In the genomic region with DNA sequence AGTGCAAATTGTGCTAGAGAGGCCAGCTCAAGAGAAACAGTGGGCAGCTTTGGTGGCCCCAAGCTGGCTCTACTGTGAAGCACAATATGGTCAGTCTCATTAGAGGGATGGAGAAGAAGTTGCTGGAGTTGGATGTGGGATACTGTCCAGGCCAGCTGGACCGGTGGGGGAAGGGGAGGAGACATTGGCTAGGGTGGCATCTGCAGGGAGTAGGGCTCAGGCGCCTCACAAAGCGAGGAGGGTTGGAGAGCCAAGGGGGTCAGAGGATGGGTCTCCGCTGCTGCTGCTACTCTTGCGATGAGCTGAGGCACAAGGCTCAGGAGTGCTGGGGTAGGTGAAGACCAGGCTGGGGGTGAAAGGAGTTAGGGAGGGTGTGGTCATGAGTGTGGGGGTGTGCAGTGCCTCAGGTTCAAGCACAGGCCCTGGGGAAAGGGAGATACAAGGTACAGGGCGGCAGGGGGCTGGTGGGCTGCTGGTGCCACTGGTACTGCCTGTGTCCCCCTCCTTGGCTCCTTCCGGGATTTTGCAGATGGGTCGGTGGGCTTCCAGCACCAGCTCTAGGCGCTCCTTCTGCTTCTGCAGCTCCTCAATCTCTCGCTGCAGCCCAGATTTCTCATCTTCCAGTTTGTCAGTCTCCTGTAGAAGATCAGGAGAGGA, we compare ENCODE assay signal across 9 cellular contexts. TPM values are rescaled to one million over a fixed set of nuclear protein-coding genes. Genes with fewer than 3 reads are reported as not detected.
DNase-seq lines count a peak whose midpoint lies in the region; ATAC-seq and TF ChIP-seq lines count a peak whose summit lies in the region.
"Had no signal": no experiment of that assay in that cellular context is flagged by ENCODE, and none has a peak within 500 bp of the region (broad histone marks: within the 10 kb centered on the region; RNA-seq: fewer than 3 reads in every experiment).

No MANE protein-coding gene starts in this region.

- H2BK5ac ChIP-seq in IMR-90 (ENCODE audit: low read depth, low read length, poor library complexity, severe bottlenecking) = peak overlapping the region; percentile 25

- H2BK120ac ChIP-seq in IMR-90 (ENCODE audit: low read depth, low read length) = no peak overlapping the region

- 0 out of 2 replicates have a peak overlapping the region, but pooled peaks have one; percentile 2 for H3K4ac ChIP-seq in IMR-90 (ENCODE audit: low read depth, low read length)

- POLR2A ChIA-PET in IMR-90 (lab: Charles Lee; ENCODE audit: unreplicated experiment) = interaction anchor here (1.6 kb wide), 1 partner anchor 9 kb away, joined by 6 read pairs; no protein-coding TSS in a partner anchor

- peak; percentile 3; the same call in 1 of the 2 replicates for TF ChIP-seq POLR2A in IMR-90 (IDR thresholded peaks at IDR 0.05; ENCODE audit: low read depth, low read length)
- TF ChIP-seq POLR2A in prostate gland (IDR thresholded peaks at IDR 0.05) = no peak

- WGBS in IMR-90 (ENCODE audit: extremely low coverage in 2 of 2, insufficient read length in 1 of 2), 2 experiments = 40% methylated on average over 2 of the region's 10 CpGs; no CpG with 5 or more reads in 1 of the 2 experiments
- WGBS in prostate gland = 77% methylated on average over 10 of the region's 10 CpGs

- no peaks in the 10 kb centered on the region for H3K9me2 ChIP-seq in neural cell (ENCODE audit: insufficient read depth, low read length)

- H3K27ac ChIP-seq in BLaER1 treated with 17β-estradiol and CSF1 and Interleukin-3, amounts not matched to agents 10 nM and 100 nM = peak overlapping the region in 8 of 11 experiments; percentile 84 to 94 (median 92); a peak in 14 of 22 replicates
- H3K27ac ChIP-seq in IMR-90 (ENCODE audit: insufficient read depth, low read length) (peak overlapping the region; percentile 93), neural cell (ENCODE audit: low read length) (no peak overlapping the region), prostate gland (peak overlapping the region in 1 of 2 donors; percentile 50)

- H2AFZ ChIP-seq in IMR-90 (replicated peaks; ENCODE audit: low read length, poor library complexity) = no peak overlapping the region
- no peak overlapping the region for H2AFZ ChIP-seq in neural cell (ENCODE audit: low read depth, low read length)

- no peak overlapping the region for H4K91ac ChIP-seq in IMR-90 (ENCODE audit: insufficient read depth, low read depth, low read length)

- intact Hi-C loops in IMR-90 (cut with micrococcal nuclease) = no loop called here
- intact Hi-C loops in prostate gland (cut with DNase I) = no loop called here

- H3K14ac ChIP-seq in IMR-90 (replicated peaks; ENCODE audit: low read depth, low read length) = 0 out of 2 replicates have a peak overlapping the region, but pooled peaks have one; percentile 11

- peaks cover 51 to 78% (median 63%) of the 10 kb centered on the region in 10 experiments for H3K4me1 ChIP-seq in BLaER1 treated with 17β-estradiol and CSF1 and Interleukin-3, amounts not matched to agents 10 nM and 100 nM
- H3K4me1 ChIP-seq in IMR-90 (ENCODE audit: control insufficient read depth, insufficient read depth, low read length) (peaks cover 40% of the 10 kb centered on the region), prostate gland (replicated peaks) (peaks cover 11% of the 10 kb centered on the region)

- H3F3A ChIP-seq in neural cell (ENCODE audit: insufficient read depth, low read length, poor library complexity, severe bottlenecking) = peaks cover 4% of the 10 kb centered on the region

- in situ Hi-C loops in IMR-90 (cut with MboI; ENCODE audit: low sequenced_read_pairs) = loop anchor here (5.0 kb wide), 1 partner anchor 70 kb away; the partner anchor contains the start of gene SART1

- no peak overlapping the region for H3K18ac ChIP-seq in IMR-90 (ENCODE audit: low read depth, low read length)

- H4K8ac ChIP-seq in IMR-90 (ENCODE audit: low read depth in 2 of 2, low read length in 2 of 2) = no peak overlapping the region

- ATAC-seq in IMR-90 (ENCODE audit: low read depth) (no peak), HG03280 (IDR thresholded peaks at IDR 0.05; ENCODE audit: unreplicated experiment) (no peak)

- peaks cover 0 to 11% (median 5%) of the 10 kb centered on the region in 11 experiments; a peak in 13 of 22 replicates for H3K27me3 ChIP-seq in BLaER1 treated with 17β-estradiol and CSF1 and Interleukin-3, amounts not matched to agents 10 nM and 100 nM
- H3K27me3 ChIP-seq in IMR-90 (ENCODE audit: control insufficient read depth, insufficient read depth, low read length) (no peaks in the 10 kb centered on the region), neural cell (ENCODE audit: insufficient read depth, low read depth, low read length) (peaks cover 5% of the 10 kb centered on the region), prostate gland (replicated peaks; ENCODE audit: insufficient read depth) (no peaks in the 10 kb centered on the region)

- H3K9ac ChIP-seq in BLaER1 treated with 17β-estradiol and CSF1 and Interleukin-3, amounts not matched to agents 10 nM and 100 nM = peak overlapping the region; percentile 84 to 98 (median 89); a peak in 19 of 22 replicates
- H3K9ac ChIP-seq in IMR-90 (ENCODE audit: low read depth, low read length) (peak overlapping the region; percentile 88; the same call in 1 of the 2 replicates), neural cell (ENCODE audit: low read length) (no peak overlapping the region)

- no peak overlapping the region for H2BK20ac ChIP-seq in IMR-90 (ENCODE audit: low read depth, low read length)

- DNase-seq in IMR-90 = no peak
- peak; percentile 46 for DNase-seq in cerebellar cortex (ENCODE audit: low spot score)
- no peak for DNase-seq in prostate gland (ENCODE audit: low spot score)
- no peak for DNase-seq in SKM-1 (lab: John Stamatoyannopoulos, UW; ENCODE audit: unreplicated experiment)
- DNase-seq in GM10266 (ENCODE audit: extremely low spot score) = no peak
- DNase-seq: KG1 had no signal

- H3K56ac ChIP-seq in IMR-90 (ENCODE audit: extremely low read depth, insufficient read depth, low read length) = no peak overlapping the region

- H3K9me3 ChIP-seq in BLaER1 treated with 17β-estradiol and CSF1 and Interleukin-3, amounts not matched to agents 10 nM and 100 nM (replicated peaks in 1 of 11) = no peaks in the 10 kb centered on the region
- H3K9me3 ChIP-seq in IMR-90 (ENCODE audit: control insufficient read depth, insufficient read depth, low read length) (no peaks in the 10 kb centered on the region), neural cell (ENCODE audit: low read length) (no peaks in the 10 kb centered on the region), prostate gland (no peaks in the 10 kb centered on the region)

- peaks cover 0 to 28% of the 10 kb centered on the region in 2 experiments; a peak in 3 of 4 replicates for H3K79me1 ChIP-seq in IMR-90 (ENCODE audit: low read depth in 1 of 2, low read length in 2 of 2)

- H3K36me3 ChIP-seq in BLaER1 treated with 17β-estradiol and CSF1 and Interleukin-3, amounts not matched to agents 10 nM and 100 nM = peaks cover 0 to 37% (median 4%) of the 10 kb centered on the region in 11 experiments; a peak in 12 of 22 replicates
- peaks cover 43% of the 10 kb centered on the region for H3K36me3 ChIP-seq in IMR-90 (ENCODE audit: control insufficient read depth, insufficient read depth, low read length)
- no peaks in the 10 kb centered on the region for H3K36me3 ChIP-seq in neural cell (ENCODE audit: insufficient read depth, low read length)
- H3K36me3 ChIP-seq in prostate gland = no peaks in the 10 kb centered on the region

- TF ChIP-seq RAD21 in IMR-90 (IDR thresholded peaks at IDR 0.05; ENCODE audit: low read length) (no peak), neural cell (conservative IDR thresholded peaks at IDR 0.05) (no peak)

- peak overlapping the region; percentile 38; the same call in 1 of the 2 replicates for H3K23ac ChIP-seq in IMR-90 (ENCODE audit: low read depth, low read length)

- no peak overlapping the region for H2AK9ac ChIP-seq in IMR-90 (replicated peaks; ENCODE audit: low read depth, low read length, poor library complexity)

- no peak for TF ChIP-seq CTCF in IMR-90 (conservative IDR thresholded peaks at IDR 0.05; ENCODE audit: low read depth, low read length)
- no peak for TF ChIP-seq CTCF in neural cell (IDR thresholded peaks at IDR 0.05; ENCODE audit: poor library complexity, severe bottlenecking)
- no peak for TF ChIP-seq CTCF in prostate gland (IDR thresholded peaks at IDR 0.05)
- no peak for TF ChIP-seq CTCF in GM10266 (IDR thresholded peaks at IDR 0.05; ENCODE audit: control insufficient read depth, insufficient read depth, low read depth, missing control alignments)

- CTCF ChIA-PET in IMR-90 (lab: Yijun Ruan, JAX) = no interaction called here

- TSS peak; percentile 12 for BruUV-seq in IMR-90 (replicated peaks; lab: Mats Ljungman, UMichigan)

- dilution Hi-C loops in IMR-90 (cut with HindIII; ENCODE audit: low sequenced_read_pairs, unreplicated experiment) = no loop called here

- no peaks in the 10 kb centered on the region for H3K79me2 ChIP-seq in neural cell (replicated peaks; ENCODE audit: insufficient read depth, low read length)

- H3K9me1 ChIP-seq in IMR-90 (ENCODE audit: insufficient read depth, low read length) = 0 out of 2 replicates have a peak, but pooled peaks cover 4% of the 10 kb centered on the region

- peak overlapping the region; percentile 92 to 99 (median 95) for H3K4me2 ChIP-seq in BLaER1 treated with 17β-estradiol and CSF1 and Interleukin-3, amounts not matched to agents 10 nM and 100 nM
- H3K4me2 ChIP-seq in IMR-90 (ENCODE audit: low read depth, low read length) (peak overlapping the region; percentile 84), neural cell (ENCODE audit: low read length) (no peak overlapping the region)

- no peak for TF ChIP-seq EP300 in neural cell (conservative IDR thresholded peaks at IDR 0.05; ENCODE audit: poor library complexity, severe bottlenecking)

- no peak overlapping the region for H2AK5ac ChIP-seq in IMR-90 (ENCODE audit: low read depth, low read length)

- H2BK15ac ChIP-seq in IMR-90 (ENCODE audit: low read depth, low read length) = no peak overlapping the region

- peaks cover 0 to 58% (median 31%) of the 10 kb centered on the region in 11 experiments; a peak in 18 of 22 replicates for H4K20me1 ChIP-seq in BLaER1 treated with 17β-estradiol and CSF1 and Interleukin-3, amounts not matched to agents 10 nM and 100 nM
- peaks cover 77% of the 10 kb centered on the region for H4K20me1 ChIP-seq in IMR-90 (ENCODE audit: insufficient read depth, low read length)
- H4K20me1 ChIP-seq in neural cell (ENCODE audit: insufficient read depth) = no peaks in the 10 kb centered on the region

- H4K5ac ChIP-seq in IMR-90 (ENCODE audit: low read depth, low read length) = no peak overlapping the region

- H3K4me3 ChIP-seq in BLaER1 treated with 17β-estradiol and CSF1 and Interleukin-3, amounts not matched to agents 10 nM and 100 nM = peak overlapping the region; percentile 73 to 98 (median 87); a peak in 19 of 20 replicates
- H3K4me3 ChIP-seq in IMR-90 (ENCODE audit: insufficient read depth, low read depth, low read length) (no peak overlapping the region), neural cell (ENCODE audit: low read length) (peak overlapping the region; percentile 85), prostate gland (no peak overlapping the region)

RNA-seq across cellular contexts. Expression of gene CCDC85B, which starts 2.3 kb away (rescaled TPM):
- total RNA-seq in IMR-90 (2012; rRNA removed) (17.6 and 21.9 TPM in 2 replicates), prostate gland (10 to 100 TPM; 40.4 to 55.0 TPM)
- polyA plus RNA-seq in IMR-90 (2012; rRNA removed) (35.4 and 62.1 TPM in 2 replicates), neural cell (28.5 TPM in 2 replicates)
- polyA plus RNA-seq in IMR-90 (2012; cell fraction: cytosol; rRNA removed) = 125 and 188 TPM in 2 replicates
- 18.5 and 49.8 TPM in 2 replicates for polyA plus RNA-seq in IMR-90 (2012; cell fraction: nucleus; rRNA removed; ENCODE audit: low replicate concordance)
- polyA minus RNA-seq in neural cell = 14.1 and 15.3 TPM in 2 replicates

RNA-seq across cellular contexts. Expression of gene FIBP, which starts 4.5 kb away (rescaled TPM):
- 119 and 182 TPM in 2 replicates for total RNA-seq in IMR-90 (2012; rRNA removed)
- 141 and 163 TPM in 2 replicates for polyA plus RNA-seq in IMR-90 (2012; rRNA removed)
- 98.5 and 183 TPM in 2 replicates for polyA plus RNA-seq in IMR-90 (2012; cell fraction: cytosol; rRNA removed)
- 96.1 and 215 TPM in 2 replicates for polyA plus RNA-seq in IMR-90 (2012; cell fraction: nucleus; rRNA removed; ENCODE audit: low replicate concordance)
- 248 and 284 TPM in 2 replicates for polyA plus RNA-seq in neural cell
- 145 and 164 TPM in 2 replicates for polyA minus RNA-seq in neural cell
- total RNA-seq in prostate gland = 100 to 1,000 TPM in 1 of 2 donors, 10 to 100 TPM in 1; 87.7 to 151 TPM

RNA-seq across cellular contexts. Expression of gene FOSL1, which starts 7.4 kb away (rescaled TPM):
- total RNA-seq in IMR-90 (2012; rRNA removed) (17.2 and 26.1 TPM in 2 replicates), prostate gland (1 to 10 TPM; 2.6 to 3.4 TPM)
- polyA plus RNA-seq in IMR-90 (2012; rRNA removed) (97.4 and 107 TPM in 2 replicates), neural cell (0.68 TPM in 1 of 2 replicates, not detected in the other)
- polyA plus RNA-seq in IMR-90 (2012; cell fraction: cytosol; rRNA removed) = 49.5 and 52.7 TPM in 2 replicates
- 81.8 and 101 TPM in 2 replicates for polyA plus RNA-seq in IMR-90 (2012; cell fraction: nucleus; rRNA removed; ENCODE audit: low replicate concordance)
- polyA minus RNA-seq in neural cell = not detected in 2 replicates

RNA-seq across cellular contexts. Expression of gene CTSW, which starts 13.2 kb away (rescaled TPM):
- 0.18 TPM in 1 of 2 replicates, not detected in the other for total RNA-seq in IMR-90 (2012; rRNA removed)
- 0.07 and 0.23 TPM in 2 replicates for polyA plus RNA-seq in IMR-90 (2012; rRNA removed)
- 0.08 and 0.39 TPM in 2 replicates for polyA plus RNA-seq in IMR-90 (2012; cell fraction: cytosol; rRNA removed)
- 0.23 and 0.34 TPM in 2 replicates for polyA plus RNA-seq in IMR-90 (2012; cell fraction: nucleus; rRNA removed; ENCODE audit: low replicate concordance)
- not detected in 2 replicates for polyA plus RNA-seq in neural cell
- not detected in 2 replicates for polyA minus RNA-seq in neural cell
- 1 to 10 TPM; 1.3 to 1.8 TPM for total RNA-seq in prostate gland

RNA-seq across cellular contexts. Expression of gene EFEMP2, which starts 20.2 kb away (rescaled TPM):
- total RNA-seq in IMR-90 (2012; rRNA removed) (62.7 and 69.2 TPM in 2 replicates), prostate gland (10 to 100 TPM; 40.0 to 84.5 TPM)
- polyA plus RNA-seq in IMR-90 (2012; rRNA removed) (431 and 601 TPM in 2 replicates), neural cell (0.50 and 0.67 TPM in 2 replicates)
- 324 and 587 TPM in 2 replicates for polyA plus RNA-seq in IMR-90 (2012; cell fraction: cytosol; rRNA removed)
- polyA plus RNA-seq in IMR-90 (2012; cell fraction: nucleus; rRNA removed; ENCODE audit: low replicate concordance) = 557 and 1,096 TPM in 2 replicates
- polyA minus RNA-seq in neural cell = 0.49 TPM in 1 of 2 replicates, not detected in the other

Comparison
In these comparisons a context has a peak if more than half of its experiments do, and no peak if none do; other contexts are left out.
1. H3K4me3 ChIP-seq: peak in BLaER1 treated with 17β-estradiol and CSF1 and Interleukin-3, amounts not matched to agents 10 nM and 100 nM (10 of 10) and neural cell (single experiment); none in IMR-90 (single experiment) and prostate gland (0 of 2).